Comparison of ENCODE assay signal across 9 cellular contexts in genomic region chr5:679166-679895, GRCh38. TPM values are rescaled to one million over a fixed set of nuclear protein-coding genes. Genes with fewer than 3 reads are reported as not detected.
A peak's percentile ranks its signal among the peaks of the same experiment; 100 is the strongest.
DNase-seq lines count a peak whose midpoint lies in the region; ATAC-seq, FAIRE-seq and TF ChIP-seq lines count a peak whose summit lies in the region.
"Not testable (repeated sequence)": the region's sequence is repeated elsewhere in the genome, so short reads cannot be mapped to it uniquely, and the experiment has no call there.
"Had no signal": no experiment of that assay in that cellular context is flagged by ENCODE, and none has a peak within 500 bp of the region (broad histone marks: within the 10 kb centered on the region; RNA-seq: fewer than 3 reads in every experiment).

No MANE protein-coding gene starts in this region.

- TF ChIP-seq POLR2A in GM12892 (IDR thresholded peaks at IDR 0.05; ENCODE audit: low read depth, low read length); sigmoid colon (IDR thresholded peaks at IDR 0.05): not testable (repeated sequence)

- not testable (repeated sequence) for FAIRE-seq in GM12892 (lab: Jason Lieb, UNC)
- FAIRE-seq in urothelium cell line (lab: Jason Lieb, UNC): peak; percentile 62

- not testable (repeated sequence) for H3K36me3 ChIP-seq in sigmoid colon

- not testable (repeated sequence) for ATAC-seq in right cardiac atrium

- 84% methylated on average over 16 of the region's 17 CpGs for WGBS in right cardiac atrium
- 82 to 87% methylated on average over 15 to 16 of the region's 17 CpGs for WGBS in sigmoid colon, 2 donors

- H3K27ac ChIP-seq in dorsolateral prefrontal cortex: peak overlapping the region in 33 of 59 donors; percentile 2 to 79 (median 53)
- not testable (repeated sequence) for H3K27ac ChIP-seq in right cardiac atrium (ENCODE audit: low read length); sigmoid colon

- not testable (repeated sequence) for H3K27me3 ChIP-seq in dorsolateral prefrontal cortex; right cardiac atrium (ENCODE audit: control insufficient read depth, insufficient read depth); sigmoid colon

- not testable (repeated sequence) for H3K4me3 ChIP-seq in dorsolateral prefrontal cortex; right cardiac atrium (ENCODE audit: low read length); sigmoid colon

- DNase-seq in GM12892 (ENCODE audit: insufficient read length) (peak; percentile 13), dorsolateral prefrontal cortex (peak in 2 of 10 donors; percentile 15 to 34), right cardiac atrium (peak in 2 of 3 donors; percentile 4 to 39), mesenteric fat pad (ENCODE audit: low spot score) (peak; percentile 83), sigmoid colon (peak; percentile 50)
- DNase-seq in activated CD4-positive, CD25-positive, alpha-beta regulatory T cell treated with anti-CD3 and anti-CD28 coated beads, Interleukin-2, amount 50 U/mL, for 72 hours: peak; percentile 26
- DNase-seq in activated effector memory CD4-positive, alpha-beta T cell treated with anti-CD3 and anti-CD28 coated beads, Interleukin-2, amount 50 U/mL, for 16 hours: peak; percentile 43
- not testable (repeated sequence) for DNase-seq in urothelium cell line (ENCODE audit: low spot score)

- intact Hi-C loops in dorsolateral prefrontal cortex (cut with DNase I); right cardiac atrium (cut with DNase I); sigmoid colon (cut with DNase I): not testable (repeated sequence)

- not testable (repeated sequence) for TF ChIP-seq CTCF in dorsolateral prefrontal cortex (IDR thresholded peaks at IDR 0.05 in 54 of 56, conservative IDR thresholded peaks at IDR 0.05 in 2 of 56; ENCODE audit: low read depth in 1 of 56, partially characterized antibody in 56 of 56); sigmoid colon (IDR thresholded peaks at IDR 0.05)

- TF ChIP-seq EP300 in sigmoid colon (IDR thresholded peaks at IDR 0.05): not testable (repeated sequence)

- not testable (repeated sequence) for H3K4me1 ChIP-seq in right cardiac atrium (ENCODE audit: control insufficient read depth, insufficient read depth, low read length)
- H3K4me1 ChIP-seq in sigmoid colon: peaks cover 0 to 15% (median 10%) of the 10 kb centered on the region in 4 donors

- not testable (repeated sequence) for H3K9me3 ChIP-seq in right cardiac atrium (ENCODE audit: control insufficient read depth, low read length); sigmoid colon

RNA-seq across cellular contexts. Expression of gene TPPP, which starts 13.8 kb away (rescaled TPM):
- 0.40 TPM for polyA plus RNA-seq in GM12892 (2012; ENCODE audit: missing spikeins)
- total RNA-seq in dorsolateral prefrontal cortex (100 to 1,000 TPM; 236 to 675 (median 361) TPM), right cardiac atrium (10 to 100 TPM; 15.8 to 30.1 (median 22.7) TPM), mesenteric fat pad (5.4 TPM), sigmoid colon (10 to 100 TPM in 1 of 4 donors, 1 to 10 TPM in 3; 7.1 to 15.5 (median 7.6) TPM)
- polyA plus RNA-seq in right cardiac atrium (12.2 TPM), sigmoid colon (1 to 10 TPM in 2 of 3 donors, under 1 TPM in 1; 0.60 to 3.2 (median 2.6) TPM)
- total RNA-seq: B cell had no signal

Comparison
In these comparisons a context has a peak if more than half of its experiments do, and no peak if none do; other contexts are left out.
1. RNA of gene TPPP, which starts 13.8 kb away (total RNA-seq): 236 to 675 TPM in dorsolateral prefrontal cortex; 15.8 to 30.1 TPM in right cardiac atrium, 7.1 to 15.5 TPM in sigmoid colon and 5.4 TPM in mesenteric fat pad (single experiment); every median in the first group is over 4 times any median in the second.